6 cellular contexts compared by ENCODE assay signal in the genomic region with DNA sequence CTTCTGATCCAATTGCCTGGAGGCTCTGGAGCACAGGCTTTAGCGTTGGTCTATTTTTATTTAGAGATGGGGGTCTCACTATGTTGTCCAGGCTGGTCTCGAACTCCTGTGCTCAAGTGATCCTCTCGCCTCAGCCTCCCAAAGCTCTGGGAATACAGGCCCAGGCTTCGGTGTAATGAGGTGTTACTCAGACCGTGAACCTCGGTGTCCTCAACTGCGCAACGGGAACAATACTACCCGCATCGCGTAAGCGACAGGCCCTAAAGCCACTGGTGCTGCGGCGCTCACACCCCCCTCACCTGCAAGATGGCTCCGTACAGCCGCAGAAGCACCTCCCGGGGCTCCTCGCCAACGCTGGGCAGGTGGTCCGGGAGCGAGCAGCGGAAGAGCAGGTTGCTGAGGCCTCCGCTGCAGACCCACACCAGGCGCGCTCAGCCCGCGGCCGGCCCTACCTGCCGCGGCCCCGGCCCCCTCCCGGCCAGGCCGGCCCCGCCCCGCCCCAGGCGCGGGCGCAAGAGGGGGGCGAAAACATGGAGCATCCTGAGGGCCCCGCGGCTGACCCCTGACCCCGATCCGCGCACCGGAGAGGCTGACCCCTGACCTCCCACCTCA. TPM values are rescaled to one million over a fixed set of nuclear protein-coding genes. Genes with fewer than 3 reads are reported as not detected.
DNase-seq lines count a peak whose midpoint lies in the region; ATAC-seq and TF ChIP-seq lines count a peak whose summit lies in the region.

No MANE protein-coding gene starts in this region.

- DNase-seq in GM23248, result peak; percentile 55
- peak; percentile 29 for DNase-seq in activated CD4-positive, alpha-beta T cell treated with anti-CD3 and anti-CD28 coated beads, Interleukin-2, amount 50 U/mL, for 1 hour
- peak; percentile 89 for DNase-seq in iPS-NIHi11 (ENCODE audit: low spot score)
- DNase-seq in upper lobe of left lung, result no peak
- DNase-seq in globus pallidus (ENCODE audit: low spot score), result no peak

- peak overlapping the region; percentile 96 for H3K9ac ChIP-seq in GM23248

- peak overlapping the region; percentile 97 for H3K27ac ChIP-seq in 22Rv1
- peak overlapping the region; percentile 86 for H3K27ac ChIP-seq in GM23248
- peak overlapping the region; percentile 96 to 99 (median 99) for H3K27ac ChIP-seq in upper lobe of left lung

- peak overlapping the region; percentile 74 for H3K4me2 ChIP-seq in GM23248 (ENCODE audit: unreplicated experiment)

- H3K9me2 ChIP-seq in GM23248 (ENCODE audit: insufficient read depth), result no peaks in the 10 kb centered on the region

- ATAC-seq in upper lobe of left lung (ENCODE audit: low FRiP score in 2 of 2), result no peak

- no peaks in the 10 kb centered on the region for H3K36me3 ChIP-seq in GM23248 (ENCODE audit: low read depth)
- peaks cover 0 to 15% (median 10%) of the 10 kb centered on the region in 4 donors for H3K36me3 ChIP-seq in upper lobe of left lung

- H3K4me3 ChIP-seq in GM23248 (peak overlapping the region; percentile 85), upper lobe of left lung (peak overlapping the region; percentile 63 to 93 (median 78))

- H4K20me1 ChIP-seq in GM23248 (ENCODE audit: insufficient read depth), result no peaks in the 10 kb centered on the region

- H3K9me3 ChIP-seq in GM23248 (ENCODE audit: low read depth) (no peaks in the 10 kb centered on the region), upper lobe of left lung (no peaks in the 10 kb centered on the region)

- TF ChIP-seq CTCF in 22Rv1 (IDR thresholded peaks at IDR 0.05) (no peak), upper lobe of left lung (IDR thresholded peaks at IDR 0.05) (no peak)

- peaks cover 22% of the 10 kb centered on the region for H3K4me1 ChIP-seq in GM23248 (ENCODE audit: insufficient read depth)
- peaks cover 19 to 39% (median 28%) of the 10 kb centered on the region in 4 donors for H3K4me1 ChIP-seq in upper lobe of left lung

- no peaks in the 10 kb centered on the region for H3F3A ChIP-seq in GM23248 (ENCODE audit: insufficient read depth)

- peaks cover 10% of the 10 kb centered on the region for H3K79me2 ChIP-seq in GM23248 (ENCODE audit: insufficient read depth)

- TF ChIP-seq EP300 in upper lobe of left lung (IDR thresholded peaks at IDR 0.05), result no peak

- WGBS in GM23248 (ENCODE audit: low coverage in 1 of 2, low lambda C conversion rate in 2 of 2, missing lambda C conversion rate in 2 of 2), 2 experiments, result 10 to 11% methylated on average over 29 to 35 of the region's 45 CpGs
- 0 to 21% methylated on average over 2 to 14 of the region's 45 CpGs for WGBS in upper lobe of left lung, 2 donors

- H3K27me3 ChIP-seq in GM23248 (replicated peaks; ENCODE audit: insufficient read depth), result no peaks in the 10 kb centered on the region
- no peaks in the 10 kb centered on the region for H3K27me3 ChIP-seq in upper lobe of left lung

- TF ChIP-seq POLR2A in upper lobe of left lung (IDR thresholded peaks at IDR 0.05), result no peak

- peak overlapping the region; percentile 85 for H2AFZ ChIP-seq in GM23248

- in situ Hi-C loops in GM23248 (cut with MboI), result no loop called here

RNA-seq across cellular contexts. Expression of a gene that starts 0.6 kb away (rescaled TPM):
- 38.7 and 41.3 TPM in 2 replicates for total RNA-seq in GM23248 (2014; rRNA removed; shearing (Covaris generic))
- 30.7 and 41.7 TPM in 2 replicates for polyA plus RNA-seq in GM23248 (2016; fragmentation: Nextera tagmentation; extraction: Ambion mirVana)
- 100 to 1,000 TPM in 2 of 6 donors, 10 to 100 TPM in 4; 42.7 to 294 (median 87.8) TPM for total RNA-seq in upper lobe of left lung

RNA-seq across cellular contexts. Expression of a gene that starts 3.8 kb away (rescaled TPM):
- 1.6 and 2.9 TPM in 2 replicates for total RNA-seq in GM23248 (2014; rRNA removed; shearing (Covaris generic))
- polyA plus RNA-seq in GM23248 (2016; fragmentation: Nextera tagmentation; extraction: Ambion mirVana), result 1.0 and 1.3 TPM in 2 replicates
- total RNA-seq in upper lobe of left lung, result 10 to 100 TPM in 5 of 6 donors, 1 to 10 TPM in 1; 7.3 to 54.5 (median 19.4) TPM

RNA-seq across cellular contexts. Expression of a gene that starts 18.5 kb away (rescaled TPM):
- 0.38 TPM in 1 of 2 replicates, not detected in the other for total RNA-seq in GM23248 (2014; rRNA removed; shearing (Covaris generic))
- 0.06 and 0.09 TPM in 2 replicates for polyA plus RNA-seq in GM23248 (2016; fragmentation: Nextera tagmentation; extraction: Ambion mirVana)
- total RNA-seq in upper lobe of left lung, result 1 to 10 TPM; 1.0 to 5.5 (median 3.4) TPM

RNA-seq across cellular contexts. Expression of a gene that starts 19.3 kb away (rescaled TPM):
- total RNA-seq in GM23248 (2014; rRNA removed; shearing (Covaris generic)), result not detected in 2 replicates
- polyA plus RNA-seq in GM23248 (2016; fragmentation: Nextera tagmentation; extraction: Ambion mirVana), result 0.49 and 0.80 TPM in 2 replicates
- 1 to 10 TPM in 1 of 6 donors, not detected in 5; 3.4 TPM for total RNA-seq in upper lobe of left lung

RNA-seq across cellular contexts. Expression of a gene that starts 36.4 kb away (rescaled TPM):
- total RNA-seq in GM23248 (2014; rRNA removed; shearing (Covaris generic)), result not detected in 2 replicates
- polyA plus RNA-seq in GM23248 (2016; fragmentation: Nextera tagmentation; extraction: Ambion mirVana), result 0.06 TPM in 1 of 2 replicates, not detected in the other
- total RNA-seq in upper lobe of left lung, result 1 to 10 TPM in 2 of 6 donors, under 1 TPM in 2, not detected in 2; 0.39 to 1.5 (median 0.81) TPM

Comparison
In these comparisons a context has a peak if more than half of its experiments do, and no peak if none do; other contexts are left out.
1. DNase-seq: peak in GM23248 (single experiment), activated CD4-positive, alpha-beta T cell treated with anti-CD3 and anti-CD28 coated beads, Interleukin-2, amount 50 U/mL, for 1 hour (single experiment) and iPS-NIHi11 (single experiment); none in upper lobe of left lung (0 of 2) and globus pallidus (single experiment).
2. Peak in every context shown above with its lines, with median percentiles within 50 percentile points of each other: H3K27ac ChIP-seq.